8 cellular contexts compared by ENCODE assay signal in genomic region chr15:94119923-94120775, GRCh38.
DNase-seq lines count a peak whose midpoint lies in the region; ATAC-seq and TF ChIP-seq lines count a peak whose summit lies in the region.

No MANE protein-coding gene starts in this region.

- H3K4me3 ChIP-seq in mucosa of descending colon (no peak overlapping the region), thoracic aorta (peak overlapping the region; percentile 17)

- no peaks in the 10 kb centered on the region for H3K4me1 ChIP-seq in mucosa of descending colon (ENCODE audit: low read depth)
- H3K4me1 ChIP-seq in thoracic aorta (ENCODE audit: control insufficient read depth in 1 of 2, low read depth in 2 of 2) = peaks cover 6 to 17% of the 10 kb centered on the region in 2 donors

- peaks cover 2% of the 10 kb centered on the region for H3K27me3 Mint-ChIP-seq in endothelial cell (ENCODE audit: unreplicated experiment)

- peak overlapping the region; percentile 74 for H3K27ac ChIP-seq in VCaP
- H3K27ac ChIP-seq in thoracic aorta = peak overlapping the region; percentile 36 to 53

- no peak overlapping the region for H3K4me3 Mint-ChIP-seq in endothelial cell (ENCODE audit: unreplicated experiment)

- no peaks in the 10 kb centered on the region for H3K9me3 Mint-ChIP-seq in endothelial cell (ENCODE audit: unreplicated experiment)

- H3K36me3 ChIP-seq in mucosa of descending colon (ENCODE audit: low read depth) (no peaks in the 10 kb centered on the region), thoracic aorta (no peaks in the 10 kb centered on the region)

- DNase-seq in D341Med (ENCODE audit: low spot score) (peak; percentile 69), NCI-H226 (peak; percentile 62), endothelial cell (ENCODE audit: low spot score) (peak; percentile 65), mucosa of descending colon (peak in 1 of 3 donors; percentile 72), thoracic aorta (ENCODE audit: low spot score) (peak; percentile 7)

- H3K9me3 ChIP-seq in mucosa of descending colon = no peaks in the 10 kb centered on the region
- no peaks in the 10 kb centered on the region for H3K9me3 ChIP-seq in thoracic aorta

- TF ChIP-seq CTCF in VCaP (conservative IDR thresholded peaks at IDR 0.05) = peak; percentile 100
- peak; percentile 62 for TF ChIP-seq CTCF in endothelial cell (IDR thresholded peaks at IDR 0.05; ENCODE audit: unreplicated experiment)
- TF ChIP-seq CTCF in mucosa of descending colon (IDR thresholded peaks at IDR 0.05) = peak; percentile 57
- peak; percentile 74 for TF ChIP-seq CTCF in thoracic aorta (IDR thresholded peaks at IDR 0.05)

- no peaks in the 10 kb centered on the region for H3K27me3 ChIP-seq in thoracic aorta (replicated peaks; ENCODE audit: insufficient read depth)

- peak; percentile 100 for ATAC-seq in GM19395 (IDR thresholded peaks at IDR 0.05; ENCODE audit: unreplicated experiment)
- ATAC-seq in HG03432 (IDR thresholded peaks at IDR 0.05; ENCODE audit: unreplicated experiment) = peak; percentile 99
- ATAC-seq in mucosa of descending colon = peak; percentile 96
- peak; percentile 88 for ATAC-seq in thoracic aorta (ENCODE audit: insufficient number of reproducible peaks, low FRiP score, low read depth)

- H3K36me3 Mint-ChIP-seq in endothelial cell (ENCODE audit: low read depth, unreplicated experiment) = no peaks in the 10 kb centered on the region

- intact Hi-C loops in mucosa of descending colon (cut with DNase I, micrococcal nuclease) = loop anchor here in 1 of 2 donors (10.0 kb wide), 1 partner anchor 135 kb away; no protein-coding TSS in a partner anchor

- no peaks in the 10 kb centered on the region for H3K4me1 Mint-ChIP-seq in endothelial cell (ENCODE audit: unreplicated experiment)

- no peak overlapping the region for H3K27ac Mint-ChIP-seq in endothelial cell (ENCODE audit: unreplicated experiment)
